In genomic region chr1:112501810-112502641, GRCh38 we compare ENCODE assay signal across 8 cellular contexts. TPM values are rescaled to one million over a fixed set of nuclear protein-coding genes. Genes with fewer than 3 reads are reported as not detected.
DNase-seq lines count a peak whose midpoint lies in the region; ATAC-seq and TF ChIP-seq lines count a peak whose summit lies in the region.

No MANE protein-coding gene starts in this region.

- H3K4me3 ChIP-seq in testis, result peak overlapping the region; percentile 41 to 69

- intact Hi-C loops in testis (cut with DNase I; ENCODE audit: low total_unique reads), result loop anchor here (5.0 kb wide), 2 partner anchors 115 to 205 kb away; partner anchors contain the start of genes CAPZA1, RHOC and ST7L

- WGBS in testis, 2 donors, result 1 to 6% methylated on average over 19 to 44 of the region's 65 CpGs

- H3K36me3 Mint-ChIP-seq in nephron progenitor cell (ENCODE audit: low read depth), result no peaks in the 10 kb centered on the region

- H3K9me3 ChIP-seq in testis, result no peaks in the 10 kb centered on the region

- no peak for TF ChIP-seq POLR2A in testis (IDR thresholded peaks at IDR 0.05)

- H3K36me3 ChIP-seq in testis (ENCODE audit: low read depth, missing control alignments), result no peaks in the 10 kb centered on the region

- H3K27ac Mint-ChIP-seq in nephron progenitor cell, result no peak overlapping the region

- ATAC-seq in HG03280 (IDR thresholded peaks at IDR 0.05; ENCODE audit: unreplicated experiment) (peak; percentile 52), foreskin keratinocyte (peak; percentile 65), GM18867 (IDR thresholded peaks at IDR 0.05; ENCODE audit: unreplicated experiment) (no peak)

- H3K4me1 ChIP-seq in foreskin keratinocyte, result no peaks in the 10 kb centered on the region
- H3K4me1 ChIP-seq in testis, result peaks cover 44% of the 10 kb centered on the region

- peak; percentile 81 for TF ChIP-seq CTCF in foreskin keratinocyte (conservative IDR thresholded peaks at IDR 0.05)
- TF ChIP-seq CTCF in nephron progenitor cell (IDR thresholded peaks at IDR 0.05), result peak; percentile 43
- peak; percentile 52 to 72 (median 71) for TF ChIP-seq CTCF in testis (IDR thresholded peaks at IDR 0.05)

- H3K27me3 Mint-ChIP-seq in nephron progenitor cell (ENCODE audit: low read depth, poor library complexity), result peaks cover 98% of the 10 kb centered on the region

- DNase-seq in ELR (ENCODE audit: low read depth), result peak; percentile 80
- DNase-seq in RPMI7951 (ENCODE audit: low read depth), result peak; percentile 56
- peak; percentile 51 for DNase-seq in activated gamma-delta T cell treated with Interleukin-2 at 50 U/mL for 16 hours
- peak in 1 of 2 donors; percentile 45 for DNase-seq in foreskin keratinocyte
- peak; percentile 75 for DNase-seq in nephron progenitor cell
- peak; percentile 86 for DNase-seq in testis

- peaks cover 33% of the 10 kb centered on the region for H3K27me3 ChIP-seq in foreskin keratinocyte
- no peaks in the 10 kb centered on the region for H3K27me3 ChIP-seq in testis

- peak overlapping the region; percentile 80 for H3K4me3 Mint-ChIP-seq in nephron progenitor cell

- peaks cover 28% of the 10 kb centered on the region for H3K4me1 Mint-ChIP-seq in nephron progenitor cell

- H3K27ac ChIP-seq in foreskin keratinocyte (no peak overlapping the region), testis (peak overlapping the region; percentile 12 to 68)

- H3K9me3 Mint-ChIP-seq in nephron progenitor cell, result no peaks in the 10 kb centered on the region

RNA-seq across cellular contexts. Expression of gene WNT2B, which starts 6.7 kb away (rescaled TPM):
- total RNA-seq in RPMI7951 (2014; rRNA removed; shearing (Covaris generic)), result under 0.01 TPM in 1 of 2 replicates, not detected in the other
- 0.61 and 0.74 TPM in 2 replicates for total RNA-seq in foreskin keratinocyte
- 0.19 and 0.21 TPM in 2 replicates for polyA plus RNA-seq in foreskin keratinocyte
- 10 to 100 TPM; 10.6 to 14.7 TPM for total RNA-seq in testis
- polyA plus RNA-seq in testis (ENCODE audit: insufficient read depth, low read depth, low replicate concordance), result 9.1 TPM
